Comparison of ENCODE assay signal across 2 cellular contexts in the genomic region with DNA sequence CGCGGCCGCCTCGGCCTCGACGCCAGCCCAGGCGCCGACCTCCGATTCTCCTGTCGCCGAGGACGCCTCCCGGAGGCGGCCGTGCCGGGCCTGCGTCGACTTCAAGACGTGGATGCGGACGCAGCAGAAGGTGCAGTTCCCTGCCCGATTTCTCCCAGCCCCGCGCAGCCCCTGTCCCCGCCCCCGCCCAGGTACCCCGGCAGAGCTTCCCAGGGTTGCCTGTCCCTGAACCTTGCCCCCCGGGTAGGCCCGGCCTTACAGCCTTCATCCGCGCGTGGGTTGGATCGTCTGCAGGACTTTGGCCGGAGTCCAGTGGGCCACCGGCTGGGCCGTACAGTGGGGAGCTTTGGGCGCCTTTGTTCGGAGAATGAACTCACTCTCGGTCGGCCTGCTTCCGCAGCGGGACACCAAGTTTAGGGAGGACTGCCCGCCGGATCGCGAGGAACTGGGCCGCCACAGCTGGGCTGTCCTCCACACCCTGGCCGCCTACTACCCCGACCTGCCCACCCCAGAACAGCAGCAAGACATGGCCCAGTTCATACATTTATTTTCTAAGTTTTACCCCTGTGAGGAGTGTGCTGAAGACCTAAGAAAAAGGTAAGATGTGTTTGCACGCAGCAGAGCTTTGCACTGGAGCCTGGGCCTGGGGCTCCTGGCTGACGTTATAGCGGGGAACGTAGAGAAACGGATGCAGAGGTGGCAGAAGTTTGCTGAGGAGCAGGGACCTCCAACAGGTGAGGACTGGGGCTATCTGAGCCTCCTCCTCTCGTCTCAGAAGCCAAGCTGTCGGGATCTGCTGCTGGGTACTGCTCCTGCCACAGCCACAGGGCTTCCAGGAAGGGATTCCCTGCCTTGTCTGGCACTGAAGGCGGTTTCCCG.
TF ChIP-seq lines count a peak whose summit lies in the region.

No MANE protein-coding gene starts in this region.

TF ChIP-seq in GM23338, 12 proteins besides CTCF, POLR2A, EP300 and RAD21:
- TF ChIP-seq, protein P1, sequence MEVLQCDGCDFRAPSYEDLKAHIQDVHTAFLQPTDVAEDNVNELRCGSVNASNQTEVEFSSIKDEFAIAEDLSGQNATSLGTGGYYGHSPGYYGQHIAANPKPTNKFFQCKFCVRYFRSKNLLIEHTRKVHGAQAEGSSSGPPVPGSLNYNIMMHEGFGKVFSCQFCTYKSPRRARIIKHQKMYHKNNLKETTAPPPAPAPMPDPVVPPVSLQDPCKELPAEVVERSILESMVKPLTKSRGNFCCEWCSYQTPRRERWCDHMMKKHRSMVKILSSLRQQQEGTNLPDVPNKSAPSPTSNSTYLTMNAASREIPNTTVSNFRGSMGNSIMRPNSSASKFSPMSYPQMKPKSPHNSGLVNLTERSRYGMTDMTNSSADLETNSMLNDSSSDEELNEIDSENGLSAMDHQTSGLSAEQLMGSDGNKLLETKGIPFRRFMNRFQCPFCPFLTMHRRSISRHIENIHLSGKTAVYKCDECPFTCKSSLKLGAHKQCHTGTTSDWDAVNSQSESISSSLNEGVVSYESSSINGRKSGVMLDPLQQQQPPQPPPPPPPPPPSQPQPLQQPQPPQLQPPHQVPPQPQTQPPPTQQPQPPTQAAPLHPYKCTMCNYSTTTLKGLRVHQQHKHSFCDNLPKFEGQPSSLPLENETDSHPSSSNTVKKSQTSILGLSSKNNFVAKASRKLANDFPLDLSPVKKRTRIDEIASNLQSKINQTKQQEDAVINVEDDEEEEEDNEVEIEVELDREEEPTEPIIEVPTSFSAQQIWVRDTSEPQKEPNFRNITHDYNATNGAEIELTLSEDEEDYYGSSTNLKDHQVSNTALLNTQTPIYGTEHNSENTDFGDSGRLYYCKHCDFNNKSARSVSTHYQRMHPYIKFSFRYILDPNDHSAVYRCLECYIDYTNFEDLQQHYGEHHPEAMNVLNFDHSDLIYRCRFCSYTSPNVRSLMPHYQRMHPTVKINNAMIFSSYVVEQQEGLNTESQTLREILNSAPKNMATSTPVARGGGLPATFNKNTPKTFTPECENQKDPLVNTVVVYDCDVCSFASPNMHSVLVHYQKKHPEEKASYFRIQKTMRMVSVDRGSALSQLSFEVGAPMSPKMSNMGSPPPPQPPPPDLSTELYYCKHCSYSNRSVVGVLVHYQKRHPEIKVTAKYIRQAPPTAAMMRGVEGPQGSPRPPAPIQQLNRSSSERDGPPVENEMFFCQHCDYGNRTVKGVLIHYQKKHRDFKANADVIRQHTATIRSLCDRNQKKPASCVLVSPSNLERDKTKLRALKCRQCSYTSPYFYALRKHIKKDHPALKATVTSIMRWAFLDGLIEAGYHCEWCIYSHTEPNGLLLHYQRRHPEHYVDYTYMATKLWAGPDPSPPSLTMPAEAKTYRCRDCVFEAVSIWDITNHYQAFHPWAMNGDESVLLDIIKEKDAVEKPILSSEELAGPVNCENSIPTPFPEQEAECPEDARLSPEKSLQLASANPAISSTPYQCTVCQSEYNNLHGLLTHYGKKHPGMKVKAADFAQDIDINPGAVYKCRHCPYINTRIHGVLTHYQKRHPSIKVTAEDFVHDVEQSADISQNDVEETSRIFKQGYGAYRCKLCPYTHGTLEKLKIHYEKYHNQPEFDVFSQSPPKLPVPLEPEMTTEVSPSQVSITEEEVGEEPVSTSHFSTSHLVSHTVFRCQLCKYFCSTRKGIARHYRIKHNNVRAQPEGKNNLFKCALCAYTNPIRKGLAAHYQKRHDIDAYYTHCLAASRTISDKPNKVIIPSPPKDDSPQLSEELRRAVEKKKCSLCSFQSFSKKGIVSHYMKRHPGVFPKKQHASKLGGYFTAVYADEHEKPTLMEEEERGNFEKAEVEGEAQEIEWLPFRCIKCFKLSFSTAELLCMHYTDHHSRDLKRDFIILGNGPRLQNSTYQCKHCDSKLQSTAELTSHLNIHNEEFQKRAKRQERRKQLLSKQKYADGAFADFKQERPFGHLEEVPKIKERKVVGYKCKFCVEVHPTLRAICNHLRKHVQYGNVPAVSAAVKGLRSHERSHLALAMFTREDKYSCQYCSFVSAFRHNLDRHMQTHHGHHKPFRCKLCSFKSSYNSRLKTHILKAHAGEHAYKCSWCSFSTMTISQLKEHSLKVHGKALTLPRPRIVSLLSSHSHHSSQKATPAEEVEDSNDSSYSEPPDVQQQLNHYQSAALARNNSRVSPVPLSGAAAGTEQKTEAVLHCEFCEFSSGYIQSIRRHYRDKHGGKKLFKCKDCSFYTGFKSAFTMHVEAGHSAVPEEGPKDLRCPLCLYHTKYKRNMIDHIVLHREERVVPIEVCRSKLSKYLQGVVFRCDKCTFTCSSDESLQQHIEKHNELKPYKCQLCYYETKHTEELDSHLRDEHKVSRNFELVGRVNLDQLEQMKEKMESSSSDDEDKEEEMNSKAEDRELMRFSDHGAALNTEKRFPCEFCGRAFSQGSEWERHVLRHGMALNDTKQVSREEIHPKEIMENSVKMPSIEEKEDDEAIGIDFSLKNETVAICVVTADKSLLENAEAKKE (CRISPR knock-in tag; IDR thresholded peaks at IDR 0.05): no peak

TF ChIP-seq in SK-N-SH treated with all-trans-retinoic acid at 6 μM for 48 hours, 23 proteins besides CTCF, POLR2A, EP300 and RAD21 (continued from another document):
- TF ChIP-seq, protein P2, sequence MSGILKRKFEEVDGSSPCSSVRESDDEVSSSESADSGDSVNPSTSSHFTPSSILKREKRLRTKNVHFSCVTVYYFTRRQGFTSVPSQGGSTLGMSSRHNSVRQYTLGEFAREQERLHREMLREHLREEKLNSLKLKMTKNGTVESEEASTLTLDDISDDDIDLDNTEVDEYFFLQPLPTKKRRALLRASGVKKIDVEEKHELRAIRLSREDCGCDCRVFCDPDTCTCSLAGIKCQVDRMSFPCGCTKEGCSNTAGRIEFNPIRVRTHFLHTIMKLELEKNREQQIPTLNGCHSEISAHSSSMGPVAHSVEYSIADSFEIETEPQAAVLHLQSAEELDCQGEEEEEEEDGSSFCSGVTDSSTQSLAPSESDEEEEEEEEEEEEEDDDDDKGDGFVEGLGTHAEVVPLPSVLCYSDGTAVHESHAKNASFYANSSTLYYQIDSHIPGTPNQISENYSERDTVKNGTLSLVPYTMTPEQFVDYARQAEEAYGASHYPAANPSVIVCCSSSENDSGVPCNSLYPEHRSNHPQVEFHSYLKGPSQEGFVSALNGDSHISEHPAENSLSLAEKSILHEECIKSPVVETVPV (CRISPR knock-in tag; IDR thresholded peaks at IDR 0.05): no peak
- TF ChIP-seq ARNTL (CRISPR knock-in tag; IDR thresholded peaks at IDR 0.05; ENCODE audit: borderline replicate concordance, low read depth) (no peak), TSHZ2 (CRISPR knock-in tag; IDR thresholded peaks at IDR 0.05) (no peak), CREB5 (CRISPR knock-in tag; IDR thresholded peaks at IDR 0.05; ENCODE audit: low read depth) (no peak), OSR1 (CRISPR knock-in tag; IDR thresholded peaks at IDR 0.05) (no peak), TOX (CRISPR knock-in tag; IDR thresholded peaks at IDR 0.05; ENCODE audit: borderline replicate concordance) (no peak), TCF4 (CRISPR knock-in tag; IDR thresholded peaks at IDR 0.05; ENCODE audit: borderline replicate concordance) (no peak), RARB (CRISPR knock-in tag; IDR thresholded peaks at IDR 0.05) (no peak), ESRRG (CRISPR knock-in tag; IDR thresholded peaks at IDR 0.05) (no peak), GLIS3 (CRISPR knock-in tag; IDR thresholded peaks at IDR 0.05) (no peak), ZNF565 (CRISPR knock-in tag; conservative IDR thresholded peaks at IDR 0.05; ENCODE audit: low read depth) (no peak), ZNF8 (CRISPR knock-in tag; IDR thresholded peaks at IDR 0.05) (no peak)
- TF ChIP-seq, protein P3, sequence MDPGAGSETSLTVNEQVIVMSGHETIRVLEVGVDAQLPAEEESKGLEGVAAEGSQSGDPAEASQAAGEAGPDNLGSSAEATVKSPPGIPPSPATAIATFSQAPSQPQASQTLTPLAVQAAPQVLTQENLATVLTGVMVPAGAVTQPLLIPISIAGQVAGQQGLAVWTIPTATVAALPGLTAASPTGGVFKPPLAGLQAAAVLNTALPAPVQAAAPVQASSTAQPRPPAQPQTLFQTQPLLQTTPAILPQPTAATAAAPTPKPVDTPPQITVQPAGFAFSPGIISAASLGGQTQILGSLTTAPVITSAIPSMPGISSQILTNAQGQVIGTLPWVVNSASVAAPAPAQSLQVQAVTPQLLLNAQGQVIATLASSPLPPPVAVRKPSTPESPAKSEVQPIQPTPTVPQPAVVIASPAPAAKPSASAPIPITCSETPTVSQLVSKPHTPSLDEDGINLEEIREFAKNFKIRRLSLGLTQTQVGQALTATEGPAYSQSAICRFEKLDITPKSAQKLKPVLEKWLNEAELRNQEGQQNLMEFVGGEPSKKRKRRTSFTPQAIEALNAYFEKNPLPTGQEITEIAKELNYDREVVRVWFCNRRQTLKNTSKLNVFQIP (CRISPR knock-in tag; IDR thresholded peaks at IDR 0.05; ENCODE audit: borderline replicate concordance, low read depth): no peak
